ENCODE assay signal across 11 cellular contexts in genomic region chr7:128915271-128915819, GRCh38. TPM values are rescaled to one million over a fixed set of nuclear protein-coding genes. Genes with fewer than 3 reads are reported as not detected.
DNase-seq lines count a peak whose midpoint lies in the region; ATAC-seq and TF ChIP-seq lines count a peak whose summit lies in the region.
"Had no signal": no experiment of that assay in that cellular context is flagged by ENCODE, and none has a peak within 500 bp of the region (broad histone marks: within the 10 kb centered on the region; RNA-seq: fewer than 3 reads in every experiment).

No MANE protein-coding gene starts in this region.

- ATAC-seq in HG03432 (IDR thresholded peaks at IDR 0.05; ENCODE audit: unreplicated experiment): peak; percentile 14
- no peak for ATAC-seq in HG02623 (IDR thresholded peaks at IDR 0.05; ENCODE audit: unreplicated experiment)

- TF ChIP-seq EP300 in tibial nerve (IDR thresholded peaks at IDR 0.05): no peak

- H3K27ac ChIP-seq in rectal smooth muscle tissue (ENCODE audit: low read depth, low read length) (no peak overlapping the region), tibial nerve (no peak overlapping the region)

- TF ChIP-seq POLR2A in tibial nerve (IDR thresholded peaks at IDR 0.05): no peak

- H3K4me1 ChIP-seq in rectal smooth muscle tissue (ENCODE audit: control insufficient read depth, insufficient read depth, low read length): no peaks in the 10 kb centered on the region
- peaks cover 0 to 22% (median 9%) of the 10 kb centered on the region in 4 donors for H3K4me1 ChIP-seq in tibial nerve

- DNase-seq in epithelial cell of esophagus (ENCODE audit: low read depth) (no peak), NCI-H146 (lab: John Stamatoyannopoulos, UW) (no peak), tibial nerve (ENCODE audit: low spot score in 2 of 2) (no peak)
- DNase-seq: NCI-H187 treated with DMSO at 0.1 percent for 48 hours; SHP77; stimulated activated CD4-positive, alpha-beta T cell treated with anti-CD3 and anti-CD28 coated beads, Interleukin-2, amount 100 ng/mL, for 24 hours had no signal

- H3K36me3 ChIP-seq in rectal smooth muscle tissue (ENCODE audit: control insufficient read depth, insufficient read depth, low read length) (no peaks in the 10 kb centered on the region), tibial nerve (no peaks in the 10 kb centered on the region)

- H3K27me3 ChIP-seq in rectal smooth muscle tissue (ENCODE audit: control insufficient read depth, insufficient read depth, low read length) (peaks cover 14% of the 10 kb centered on the region), tibial nerve (peaks cover 0 to 68% of the 10 kb centered on the region in 2 donors)

- no peak overlapping the region for H3K9ac ChIP-seq in rectal smooth muscle tissue (ENCODE audit: low read length)

- WGBS in tibial nerve, 2 donors: 6 to 7% methylated on average over 26 to 29 of the region's 34 CpGs

- H3K4me3 ChIP-seq in GM12875 (ENCODE audit: low read depth, low read length) (peak overlapping the region; percentile 37), epithelial cell of esophagus (ENCODE audit: low read length) (peak overlapping the region; percentile 20), rectal smooth muscle tissue (ENCODE audit: low read length) (peak overlapping the region; percentile 48), tibial nerve (peak overlapping the region in 2 of 4 donors; percentile 23 to 33)
- H3K4me3 ChIP-seq: lung had no signal

- TF ChIP-seq CTCF in GM12875 (IDR thresholded peaks at IDR 0.05; ENCODE audit: borderline replicate concordance, insufficient read depth, low read depth, low read length): no peak
- TF ChIP-seq CTCF in epithelial cell of esophagus (IDR thresholded peaks at IDR 0.05; ENCODE audit: insufficient read depth, low read depth, low read length, missing control alignments): no peak
- TF ChIP-seq CTCF in tibial nerve (IDR thresholded peaks at IDR 0.05): no peak

- no peaks in the 10 kb centered on the region for H3K9me3 ChIP-seq in tibial nerve

RNA-seq across cellular contexts. Expression of gene KCP, which starts 4.8 kb away (rescaled TPM):
- under 1 TPM; 0.21 to 0.90 (median 0.40) TPM for total RNA-seq in tibial nerve

RNA-seq across cellular contexts. Expression of gene IRF5, which starts 22.4 kb away (rescaled TPM):
- 10 to 100 TPM in 3 of 4 donors, 1 to 10 TPM in 1; 7.8 to 28.8 (median 15.0) TPM for total RNA-seq in tibial nerve

RNA-seq across cellular contexts. Expression of gene ATP6V1F, which starts 52.7 kb away (rescaled TPM):
- 100 to 1,000 TPM in 1 of 4 donors, 10 to 100 TPM in 3; 57.9 to 122 (median 75.4) TPM for total RNA-seq in tibial nerve
